1 cellular context compared by ENCODE assay signal in genomic region chr19:41350735-41351338, GRCh38.
TF ChIP-seq lines count a peak whose summit lies in the region.

No MANE protein-coding gene starts in this region.

TF ChIP-seq in K562, 482 proteins besides CTCF, POLR2A, EP300 and RAD21 (continued from another document and continues in another):
- TF ChIP-seq, protein P1, sequence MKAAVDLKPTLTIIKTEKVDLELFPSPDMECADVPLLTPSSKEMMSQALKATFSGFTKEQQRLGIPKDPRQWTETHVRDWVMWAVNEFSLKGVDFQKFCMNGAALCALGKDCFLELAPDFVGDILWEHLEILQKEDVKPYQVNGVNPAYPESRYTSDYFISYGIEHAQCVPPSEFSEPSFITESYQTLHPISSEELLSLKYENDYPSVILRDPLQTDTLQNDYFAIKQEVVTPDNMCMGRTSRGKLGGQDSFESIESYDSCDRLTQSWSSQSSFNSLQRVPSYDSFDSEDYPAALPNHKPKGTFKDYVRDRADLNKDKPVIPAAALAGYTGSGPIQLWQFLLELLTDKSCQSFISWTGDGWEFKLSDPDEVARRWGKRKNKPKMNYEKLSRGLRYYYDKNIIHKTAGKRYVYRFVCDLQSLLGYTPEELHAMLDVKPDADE (conservative IDR thresholded peaks at IDR 0.05; ENCODE audit: control insufficient read depth, low read depth, low read length), result 0 out of 2 replicates have a peak, but pooled peaks have one; percentile 62
- 0 out of 2 replicates have a peak, but pooled peaks have one; percentile 29 for TF ChIP-seq ESRRA (IDR thresholded peaks at IDR 0.05; ENCODE audit: borderline replicate concordance, low read depth)
- peak; percentile 47; the same call in 1 of the 2 replicates for TF ChIP-seq TAL1 (IDR thresholded peaks at IDR 0.05)
- no peak for TF ChIP-seq ZBTB12 (CRISPR knock-in tag; IDR thresholded peaks at IDR 0.05)
- peak; percentile 88; the same call in 1 of the 2 replicates for TF ChIP-seq YBX1 (IDR thresholded peaks at IDR 0.05)
- TF ChIP-seq TCF3 (CRISPR knock-in tag; IDR thresholded peaks at IDR 0.05), result peak; percentile 64
- TF ChIP-seq FIP1L1 (IDR thresholded peaks at IDR 0.05; ENCODE audit: low read depth, low read length, poor library complexity, severe bottlenecking), result no peak
- TF ChIP-seq, protein P2, sequence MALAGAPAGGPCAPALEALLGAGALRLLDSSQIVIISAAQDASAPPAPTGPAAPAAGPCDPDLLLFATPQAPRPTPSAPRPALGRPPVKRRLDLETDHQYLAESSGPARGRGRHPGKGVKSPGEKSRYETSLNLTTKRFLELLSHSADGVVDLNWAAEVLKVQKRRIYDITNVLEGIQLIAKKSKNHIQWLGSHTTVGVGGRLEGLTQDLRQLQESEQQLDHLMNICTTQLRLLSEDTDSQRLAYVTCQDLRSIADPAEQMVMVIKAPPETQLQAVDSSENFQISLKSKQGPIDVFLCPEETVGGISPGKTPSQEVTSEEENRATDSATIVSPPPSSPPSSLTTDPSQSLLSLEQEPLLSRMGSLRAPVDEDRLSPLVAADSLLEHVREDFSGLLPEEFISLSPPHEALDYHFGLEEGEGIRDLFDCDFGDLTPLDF (CRISPR knock-in tag; IDR thresholded peaks at IDR 0.05), result 0 out of 2 replicates have a peak, but pooled peaks have one; percentile 72
- peak; percentile 52; the same call in 1 of the 2 replicates for TF ChIP-seq L3MBTL2 (IDR thresholded peaks at IDR 0.05)
- no peak for TF ChIP-seq ZNF79 (CRISPR knock-in tag; IDR thresholded peaks at IDR 0.05; ENCODE audit: low read depth)
- no peak for TF ChIP-seq HDAC6 (IDR thresholded peaks at IDR 0.05; ENCODE audit: low read depth, low read length)
- no peak for TF ChIP-seq MBD2 (IDR thresholded peaks at IDR 0.05; ENCODE audit: borderline replicate concordance, low read depth)
- peak; percentile 79; the same call in 1 of the 2 replicates for TF ChIP-seq EP400 (IDR thresholded peaks at IDR 0.05)
- TF ChIP-seq NONO (IDR thresholded peaks at IDR 0.05; ENCODE audit: low read depth in 2 of 2, low read length in 1 of 2), result peak in 1 of 2 experiments; percentile 27; a peak in 1 of 4 replicates
- TF ChIP-seq TEAD1 (CRISPR knock-in tag; IDR thresholded peaks at IDR 0.05), result peak in 1 of 2 experiments; percentile 26; a peak in 1 of 4 replicates
- TF ChIP-seq CBX2 (IDR thresholded peaks at IDR 0.05; ENCODE audit: insufficient read depth, low read length, poor library complexity, severe bottlenecking), result no peak
- TF ChIP-seq NCOR1 (IDR thresholded peaks at IDR 0.05), result peak; percentile 50
- TF ChIP-seq NRF1 (conservative IDR thresholded peaks at IDR 0.05 in 1 of 2, IDR thresholded peaks at IDR 0.05 in 1 of 2), result 0 out of 4 replicates have a peak, but pooled peaks of 1 of the 2 experiments have one; percentile 45
- peak in 1 of 2 experiments; percentile 13; a peak in 1 of 3 replicates for TF ChIP-seq CBX3 (IDR thresholded peaks at IDR 0.05; ENCODE audit: borderline replicate concordance in 1 of 2, low read length in 2 of 2)
- 0 out of 2 replicates have a peak, but pooled peaks have one; percentile 17 for TF ChIP-seq TEAD4 (IDR thresholded peaks at IDR 0.05; ENCODE audit: low read length)
- no peak for TF ChIP-seq TEAD4 (CRISPR knock-in tag; IDR thresholded peaks at IDR 0.05; ENCODE audit: borderline replicate concordance)
- no peak for TF ChIP-seq ZNF57 (CRISPR knock-in tag; IDR thresholded peaks at IDR 0.05)
- TF ChIP-seq ZBTB7A (IDR thresholded peaks at IDR 0.05; ENCODE audit: borderline replicate concordance, control insufficient read depth, low read depth, low read length), result peak; percentile 64; the same call in 1 of the 2 replicates
- no peak for TF ChIP-seq POLR3A (IDR thresholded peaks at IDR 0.05; ENCODE audit: borderline replicate concordance, extremely low read depth, insufficient read depth, insufficient read length)
- TF ChIP-seq EHMT2 (IDR thresholded peaks at IDR 0.05), result peak; percentile 48; the same call in 1 of the 2 replicates
- TF ChIP-seq FOXP1 (CRISPR knock-in tag; IDR thresholded peaks at IDR 0.05), result peak; percentile 70; the same call in 1 of the 2 replicates
- 0 out of 2 replicates have a peak, but pooled peaks have one; percentile 52 for TF ChIP-seq THRAP3 (IDR thresholded peaks at IDR 0.05; ENCODE audit: borderline replicate concordance)
- peak in 1 of 2 experiments; percentile 28 for TF ChIP-seq E2F6 (IDR thresholded peaks at IDR 0.05; ENCODE audit: borderline replicate concordance in 1 of 2, extremely low read depth in 1 of 2, insufficient read depth in 1 of 2, insufficient read length in 1 of 2, low read depth in 1 of 2, low read length in 1 of 2, poor library complexity in 1 of 2, severe bottlenecking in 1 of 2)
- TF ChIP-seq TAF1 (IDR thresholded peaks at IDR 0.05; ENCODE audit: control insufficient read depth, extremely low read depth, insufficient read depth, low read length, severe bottlenecking), result peak; percentile 64
- peak; percentile 62; the same call in 1 of the 2 replicates for TF ChIP-seq SP1 (CRISPR knock-in tag; IDR thresholded peaks at IDR 0.05)
- TF ChIP-seq, protein P3, sequence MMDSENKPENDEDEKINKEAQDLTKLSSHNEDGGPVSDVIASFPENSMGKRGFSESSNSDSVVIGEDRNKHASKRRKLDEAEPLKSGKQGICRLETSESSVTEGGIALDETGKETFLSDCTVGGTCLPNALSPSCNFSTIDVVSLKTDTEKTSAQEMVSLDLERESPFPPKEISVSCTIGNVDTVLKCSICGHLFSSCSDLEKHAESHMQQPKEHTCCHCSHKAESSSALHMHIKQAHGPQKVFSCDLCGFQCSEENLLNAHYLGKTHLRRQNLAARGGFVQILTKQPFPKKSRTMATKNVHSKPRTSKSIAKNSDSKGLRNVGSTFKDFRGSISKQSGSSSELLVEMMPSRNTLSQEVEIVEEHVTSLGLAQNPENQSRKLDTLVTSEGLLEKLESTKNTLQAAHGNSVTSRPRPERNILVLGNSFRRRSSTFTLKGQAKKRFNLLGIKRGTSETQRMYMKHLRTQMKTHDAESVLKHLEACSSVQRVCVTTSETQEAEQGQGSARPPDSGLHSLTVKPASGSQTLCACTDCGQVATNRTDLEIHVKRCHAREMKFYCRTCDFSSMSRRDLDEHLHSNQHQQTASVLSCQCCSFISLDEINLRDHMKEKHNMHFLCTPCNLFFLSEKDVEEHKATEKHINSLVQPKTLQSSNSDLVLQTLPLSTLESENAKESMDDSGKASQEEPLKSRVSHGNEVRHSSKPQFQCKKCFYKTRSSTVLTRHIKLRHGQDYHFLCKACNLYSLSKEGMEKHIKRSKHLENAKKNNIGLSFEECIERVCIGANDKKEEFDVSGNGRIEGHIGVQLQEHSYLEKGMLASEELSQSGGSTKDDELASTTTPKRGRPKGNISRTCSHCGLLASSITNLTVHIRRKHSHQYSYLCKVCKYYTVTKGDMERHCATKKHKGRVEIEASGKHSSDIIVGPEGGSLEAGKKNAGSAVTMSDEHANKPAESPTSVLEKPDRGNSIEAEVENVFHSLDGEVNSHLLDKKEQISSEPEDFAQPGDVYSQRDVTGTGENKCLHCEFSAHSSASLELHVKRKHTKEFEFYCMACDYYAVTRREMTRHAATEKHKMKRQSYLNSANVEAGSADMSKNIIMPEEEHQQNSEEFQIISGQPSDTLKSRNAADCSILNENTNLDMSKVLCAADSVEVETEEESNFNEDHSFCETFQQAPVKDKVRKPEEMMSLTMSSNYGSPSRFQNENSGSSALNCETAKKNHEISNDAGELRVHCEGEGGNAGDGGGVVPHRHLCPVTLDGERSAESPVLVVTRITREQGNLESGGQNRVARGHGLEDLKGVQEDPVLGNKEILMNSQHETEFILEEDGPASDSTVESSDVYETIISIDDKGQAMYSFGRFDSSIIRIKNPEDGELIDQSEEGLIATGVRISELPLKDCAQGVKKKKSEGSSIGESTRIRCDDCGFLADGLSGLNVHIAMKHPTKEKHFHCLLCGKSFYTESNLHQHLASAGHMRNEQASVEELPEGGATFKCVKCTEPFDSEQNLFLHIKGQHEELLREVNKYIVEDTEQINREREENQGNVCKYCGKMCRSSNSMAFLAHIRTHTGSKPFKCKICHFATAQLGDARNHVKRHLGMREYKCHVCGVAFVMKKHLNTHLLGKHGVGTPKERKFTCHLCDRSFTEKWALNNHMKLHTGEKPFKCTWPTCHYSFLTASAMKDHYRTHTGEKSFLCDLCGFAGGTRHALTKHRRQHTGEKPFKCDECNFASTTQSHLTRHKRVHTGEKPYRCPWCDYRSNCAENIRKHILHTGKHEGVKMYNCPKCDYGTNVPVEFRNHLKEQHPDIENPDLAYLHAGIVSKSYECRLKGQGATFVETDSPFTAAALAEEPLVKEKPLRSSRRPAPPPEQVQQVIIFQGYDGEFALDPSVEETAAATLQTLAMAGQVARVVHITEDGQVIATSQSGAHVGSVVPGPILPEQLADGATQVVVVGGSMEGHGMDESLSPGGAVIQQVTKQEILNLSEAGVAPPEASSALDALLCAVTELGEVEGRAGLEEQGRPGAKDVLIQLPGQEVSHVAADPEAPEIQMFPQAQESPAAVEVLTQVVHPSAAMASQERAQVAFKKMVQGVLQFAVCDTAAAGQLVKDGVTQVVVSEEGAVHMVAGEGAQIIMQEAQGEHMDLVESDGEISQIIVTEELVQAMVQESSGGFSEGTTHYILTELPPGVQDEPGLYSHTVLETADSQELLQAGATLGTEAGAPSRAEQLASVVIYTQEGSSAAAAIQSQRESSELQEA (IDR thresholded peaks at IDR 0.05; ENCODE audit: low read depth), result no peak
- TF ChIP-seq, protein P4, sequence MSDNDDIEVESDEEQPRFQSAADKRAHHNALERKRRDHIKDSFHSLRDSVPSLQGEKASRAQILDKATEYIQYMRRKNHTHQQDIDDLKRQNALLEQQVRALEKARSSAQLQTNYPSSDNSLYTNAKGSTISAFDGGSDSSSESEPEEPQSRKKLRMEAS (CRISPR knock-in tag; IDR thresholded peaks at IDR 0.05), result peak; percentile 82
- TF ChIP-seq MYC (IDR thresholded peaks at IDR 0.05; ENCODE audit: low read depth, low read length), result no peak
- TF ChIP-seq MYC (CRISPR knock-in tag; IDR thresholded peaks at IDR 0.05; ENCODE audit: borderline replicate concordance, low read depth), result peak; percentile 62; the same call in 1 of the 2 replicates
- peak; percentile 52 to 67; a peak in 2 of 4 replicates for TF ChIP-seq FOXK2 (conservative IDR thresholded peaks at IDR 0.05 in 1 of 2, IDR thresholded peaks at IDR 0.05 in 1 of 2; ENCODE audit: low read depth in 2 of 2)
- peak; percentile 51; the same call in 1 of the 2 replicates for TF ChIP-seq CTBP1 (IDR thresholded peaks at IDR 0.05; ENCODE audit: borderline replicate concordance)
- TF ChIP-seq MIER1 (IDR thresholded peaks at IDR 0.05; ENCODE audit: low read depth), result 0 out of 2 replicates have a peak, but pooled peaks have one; percentile 21
- peak; percentile 30; the same call in 1 of the 2 replicates for TF ChIP-seq ZNF316 (IDR thresholded peaks at IDR 0.05)
- no peak for TF ChIP-seq WHSC1 (IDR thresholded peaks at IDR 0.05; ENCODE audit: low read length)
- TF ChIP-seq SPI1 (IDR thresholded peaks at IDR 0.05; ENCODE audit: borderline replicate concordance, low read depth, low read length), result peak; percentile 64; the same call in 1 of the 2 replicates
- TF ChIP-seq JUNB (CRISPR knock-in tag; conservative IDR thresholded peaks at IDR 0.05), result no peak
- peak; percentile 92 for TF ChIP-seq CHD1 (IDR thresholded peaks at IDR 0.05; ENCODE audit: low read length)
- TF ChIP-seq ARID1B (IDR thresholded peaks at IDR 0.05), result peak; percentile 84
- TF ChIP-seq SMARCC2 (IDR thresholded peaks at IDR 0.05; ENCODE audit: low read depth), result no peak
- TF ChIP-seq HDGF (IDR thresholded peaks at IDR 0.05), result no peak
- TF ChIP-seq ARID4B (CRISPR knock-in tag; IDR thresholded peaks at IDR 0.05), result peak; percentile 77
